Comparison of ENCODE assay signal across 1 cellular context in the genomic region with DNA sequence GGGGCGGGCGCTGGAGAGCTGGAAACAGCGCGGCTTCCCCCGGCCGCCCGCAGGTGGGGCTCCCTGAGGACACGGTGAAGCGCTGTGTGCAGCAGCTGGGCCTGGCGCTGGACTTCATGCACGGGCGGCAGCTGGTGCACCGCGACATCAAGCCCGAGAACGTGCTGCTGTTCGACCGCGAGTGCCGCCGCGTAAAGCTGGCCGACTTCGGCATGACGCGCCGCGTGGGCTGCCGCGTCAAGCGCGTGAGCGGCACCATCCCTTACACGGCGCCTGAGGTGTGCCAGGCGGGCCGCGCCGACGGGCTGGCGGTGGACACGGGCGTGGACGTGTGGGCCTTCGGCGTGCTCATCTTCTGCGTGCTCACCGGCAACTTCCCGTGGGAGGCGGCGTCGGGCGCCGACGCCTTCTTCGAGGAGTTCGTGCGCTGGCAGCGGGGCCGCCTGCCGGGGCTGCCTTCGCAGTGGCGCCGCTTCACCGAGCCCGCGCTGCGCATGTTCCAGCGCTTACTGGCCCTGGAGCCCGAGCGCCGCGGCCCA.
TF ChIP-seq lines count a peak whose summit lies in the region.

No MANE protein-coding gene starts in this region.

TF ChIP-seq in HepG2, 621 proteins besides CTCF, POLR2A, EP300 and RAD21:
- TF ChIP-seq MXD4 (CRISPR knock-in tag; IDR thresholded peaks at IDR 0.05) (no peak), FLYWCH1 (CRISPR knock-in tag; IDR thresholded peaks at IDR 0.05) (no peak), HOXA3 (CRISPR knock-in tag; IDR thresholded peaks at IDR 0.05) (0 out of 2 replicates have a peak, but pooled peaks have one; percentile 31)
- TF ChIP-seq, protein P1, sequence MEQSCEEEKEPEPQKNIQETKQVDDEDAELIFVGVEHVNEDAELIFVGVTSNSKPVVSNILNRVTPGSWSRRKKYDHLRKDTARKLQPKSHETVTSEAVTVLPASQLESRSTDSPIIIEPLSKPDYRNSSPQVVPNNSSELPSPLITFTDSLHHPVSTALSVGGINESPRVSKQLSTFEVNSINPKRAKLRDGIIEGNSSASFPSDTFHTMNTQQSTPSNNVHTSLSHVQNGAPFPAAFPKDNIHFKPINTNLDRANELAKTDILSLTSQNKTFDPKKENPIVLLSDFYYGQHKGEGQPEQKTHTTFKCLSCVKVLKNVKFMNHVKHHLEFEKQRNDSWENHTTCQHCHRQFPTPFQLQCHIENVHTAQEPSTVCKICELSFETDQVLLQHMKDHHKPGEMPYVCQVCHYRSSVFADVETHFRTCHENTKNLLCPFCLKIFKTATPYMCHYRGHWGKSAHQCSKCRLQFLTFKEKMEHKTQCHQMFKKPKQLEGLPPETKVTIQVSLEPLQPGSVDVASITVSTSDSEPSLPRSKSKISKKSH (CRISPR knock-in tag; IDR thresholded peaks at IDR 0.05; ENCODE audit: borderline replicate concordance) = no peak
- TF ChIP-seq, protein P2, sequence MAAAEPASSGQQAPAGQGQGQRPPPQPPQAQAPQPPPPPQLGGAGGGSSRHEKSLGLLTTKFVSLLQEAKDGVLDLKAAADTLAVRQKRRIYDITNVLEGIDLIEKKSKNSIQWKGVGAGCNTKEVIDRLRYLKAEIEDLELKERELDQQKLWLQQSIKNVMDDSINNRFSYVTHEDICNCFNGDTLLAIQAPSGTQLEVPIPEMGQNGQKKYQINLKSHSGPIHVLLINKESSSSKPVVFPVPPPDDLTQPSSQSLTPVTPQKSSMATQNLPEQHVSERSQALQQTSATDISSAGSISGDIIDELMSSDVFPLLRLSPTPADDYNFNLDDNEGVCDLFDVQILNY (CRISPR knock-in tag; conservative IDR thresholded peaks at IDR 0.05) = no peak
- TF ChIP-seq, protein P3, sequence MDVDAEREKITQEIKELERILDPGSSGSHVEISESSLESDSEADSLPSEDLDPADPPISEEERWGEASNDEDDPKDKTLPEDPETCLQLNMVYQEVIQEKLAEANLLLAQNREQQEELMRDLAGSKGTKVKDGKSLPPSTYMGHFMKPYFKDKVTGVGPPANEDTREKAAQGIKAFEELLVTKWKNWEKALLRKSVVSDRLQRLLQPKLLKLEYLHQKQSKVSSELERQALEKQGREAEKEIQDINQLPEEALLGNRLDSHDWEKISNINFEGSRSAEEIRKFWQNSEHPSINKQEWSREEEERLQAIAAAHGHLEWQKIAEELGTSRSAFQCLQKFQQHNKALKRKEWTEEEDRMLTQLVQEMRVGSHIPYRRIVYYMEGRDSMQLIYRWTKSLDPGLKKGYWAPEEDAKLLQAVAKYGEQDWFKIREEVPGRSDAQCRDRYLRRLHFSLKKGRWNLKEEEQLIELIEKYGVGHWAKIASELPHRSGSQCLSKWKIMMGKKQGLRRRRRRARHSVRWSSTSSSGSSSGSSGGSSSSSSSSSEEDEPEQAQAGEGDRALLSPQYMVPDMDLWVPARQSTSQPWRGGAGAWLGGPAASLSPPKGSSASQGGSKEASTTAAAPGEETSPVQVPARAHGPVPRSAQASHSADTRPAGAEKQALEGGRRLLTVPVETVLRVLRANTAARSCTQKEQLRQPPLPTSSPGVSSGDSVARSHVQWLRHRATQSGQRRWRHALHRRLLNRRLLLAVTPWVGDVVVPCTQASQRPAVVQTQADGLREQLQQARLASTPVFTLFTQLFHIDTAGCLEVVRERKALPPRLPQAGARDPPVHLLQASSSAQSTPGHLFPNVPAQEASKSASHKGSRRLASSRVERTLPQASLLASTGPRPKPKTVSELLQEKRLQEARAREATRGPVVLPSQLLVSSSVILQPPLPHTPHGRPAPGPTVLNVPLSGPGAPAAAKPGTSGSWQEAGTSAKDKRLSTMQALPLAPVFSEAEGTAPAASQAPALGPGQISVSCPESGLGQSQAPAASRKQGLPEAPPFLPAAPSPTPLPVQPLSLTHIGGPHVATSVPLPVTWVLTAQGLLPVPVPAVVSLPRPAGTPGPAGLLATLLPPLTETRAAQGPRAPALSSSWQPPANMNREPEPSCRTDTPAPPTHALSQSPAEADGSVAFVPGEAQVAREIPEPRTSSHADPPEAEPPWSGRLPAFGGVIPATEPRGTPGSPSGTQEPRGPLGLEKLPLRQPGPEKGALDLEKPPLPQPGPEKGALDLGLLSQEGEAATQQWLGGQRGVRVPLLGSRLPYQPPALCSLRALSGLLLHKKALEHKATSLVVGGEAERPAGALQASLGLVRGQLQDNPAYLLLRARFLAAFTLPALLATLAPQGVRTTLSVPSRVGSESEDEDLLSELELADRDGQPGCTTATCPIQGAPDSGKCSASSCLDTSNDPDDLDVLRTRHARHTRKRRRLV (CRISPR knock-in tag; IDR thresholded peaks at IDR 0.05) = no peak
